In the genomic region with DNA sequence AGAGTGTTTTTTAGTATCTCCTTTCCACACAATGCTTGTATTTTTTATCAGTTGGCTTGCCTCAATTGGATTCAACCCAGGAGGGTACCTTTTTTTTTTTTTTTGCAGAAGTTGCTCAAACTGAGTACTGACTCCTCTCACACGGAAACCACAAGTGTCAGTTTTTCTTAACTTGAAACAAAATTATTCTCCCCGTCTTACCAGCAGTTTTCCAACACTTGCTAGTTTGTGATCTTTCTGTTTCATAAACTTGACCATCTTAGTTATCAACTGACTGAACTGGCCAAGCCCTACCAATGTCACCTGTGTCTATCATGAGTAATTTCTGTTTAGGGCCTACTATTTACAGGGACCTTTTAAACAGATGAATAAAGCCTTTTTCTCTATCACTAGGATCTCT, we compare ENCODE assay signal across 10 cellular contexts. TPM values are rescaled to one million over a fixed set of nuclear protein-coding genes. Genes with fewer than 3 reads are reported as not detected.
A peak's percentile ranks its signal among the peaks of the same experiment; 100 is the strongest.
DNase-seq lines count a peak whose midpoint lies in the region; ATAC-seq and TF ChIP-seq lines count a peak whose summit lies in the region.
"Had no signal": no experiment of that assay in that cellular context is flagged by ENCODE, and none has a peak within 500 bp of the region (broad histone marks: within the 10 kb centered on the region; RNA-seq: fewer than 3 reads in every experiment).

No MANE protein-coding gene starts in this region.

- H3K36me3 ChIP-seq in esophagus muscularis mucosa (no peaks in the 10 kb centered on the region), uterus (no peaks in the 10 kb centered on the region)
- H3K36me3 ChIP-seq: MG63 had no signal

- DNase-seq in esophagus muscularis mucosa (ENCODE audit: extremely low spot score) (peak; percentile 8), uterus (no peak), glomerular visceral epithelial cell (ENCODE audit: extremely low spot score) (no peak), NCI-H146 (lab: John Stamatoyannopoulos, UW) (no peak)
- DNase-seq in activated effector memory CD4-positive, alpha-beta T cell treated with Interleukin-2 at 50 U/mL for 16 hours: no peak
- DNase-seq: MG63 had no signal

- H3K27me3 ChIP-seq in esophagus muscularis mucosa (no peaks in the 10 kb centered on the region), uterus (no peaks in the 10 kb centered on the region)

- TF ChIP-seq EP300 in esophagus muscularis mucosa (IDR thresholded peaks at IDR 0.05): no peak

- 78% methylated on average over 2 of the region's 2 CpGs for WGBS in esophagus muscularis mucosa

- H3K27ac ChIP-seq in esophagus muscularis mucosa (replicated peaks in 1 of 4): no peak overlapping the region
- H3K27ac ChIP-seq in uterus: no peak overlapping the region
- H3K27ac ChIP-seq: VCaP had no signal

- peak; percentile 82 for ATAC-seq in GM18867 (IDR thresholded peaks at IDR 0.05; ENCODE audit: unreplicated experiment)
- peak; percentile 67 for ATAC-seq in GM21717 (IDR thresholded peaks at IDR 0.05; ENCODE audit: unreplicated experiment)
- peak; percentile 52 for ATAC-seq in HG03571 (IDR thresholded peaks at IDR 0.05; ENCODE audit: unreplicated experiment)

- intact Hi-C loops in esophagus muscularis mucosa (cut with DNase I) (no loop called here), uterus (cut with DNase I; ENCODE audit: low total_unique reads) (no loop called here)

- H3K9me3 ChIP-seq in esophagus muscularis mucosa (no peaks in the 10 kb centered on the region), uterus (no peaks in the 10 kb centered on the region)
- H3K9me3 ChIP-seq: MG63 had no signal

- no peak overlapping the region for H3K4me3 ChIP-seq in esophagus muscularis mucosa
- H3K4me3 ChIP-seq in uterus: no peak overlapping the region
- H3K4me3 ChIP-seq: MG63 had no signal

- no peak for TF ChIP-seq CTCF in esophagus muscularis mucosa (IDR thresholded peaks at IDR 0.05)
- no peak for TF ChIP-seq CTCF in uterus (IDR thresholded peaks at IDR 0.05)

- TF ChIP-seq POLR2A in esophagus muscularis mucosa (IDR thresholded peaks at IDR 0.05; ENCODE audit: low read depth): no peak
- no peak for TF ChIP-seq POLR2A in uterus (IDR thresholded peaks at IDR 0.05)

- H3K4me1 ChIP-seq in esophagus muscularis mucosa (peaks cover 9 to 19% (median 15%) of the 10 kb centered on the region in 4 donors), uterus (no peaks in the 10 kb centered on the region)

RNA-seq across cellular contexts. Expression of a gene that starts 34.1 kb away (rescaled TPM):
- 10 to 100 TPM; 23.7 to 26.6 (median 25.4) TPM for total RNA-seq in esophagus muscularis mucosa
- 100 to 1,000 TPM in 1 of 4 donors, 10 to 100 TPM in 3; 53.5 to 271 (median 60.4) TPM for total RNA-seq in uterus
